In the genomic region with DNA sequence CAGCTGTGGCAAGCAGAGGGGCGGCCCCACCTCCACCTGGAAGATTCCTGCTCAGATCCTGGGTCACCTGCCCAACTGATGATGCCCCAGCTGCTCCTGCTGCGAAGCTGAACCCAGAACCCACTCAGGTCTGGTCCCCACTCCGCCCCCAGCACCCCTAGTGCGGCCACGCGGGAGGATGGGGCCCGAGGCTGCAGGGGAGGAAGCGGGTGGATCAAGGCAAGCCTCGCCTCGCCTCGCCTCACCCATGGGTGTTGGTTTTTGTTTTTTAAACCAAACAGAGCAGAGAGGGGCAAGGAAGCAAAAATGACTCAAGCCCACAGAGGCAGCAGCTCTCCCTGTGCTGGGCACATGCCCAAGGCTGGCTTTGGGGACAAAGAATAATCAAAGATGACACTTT, we compare ENCODE assay signal across 20 cellular contexts. TPM values are rescaled to one million over a fixed set of nuclear protein-coding genes. Genes with fewer than 3 reads are reported as not detected.
DNase-seq lines count a peak whose midpoint lies in the region; ATAC-seq, FAIRE-seq and TF ChIP-seq lines count a peak whose summit lies in the region.
"Had no signal": no experiment of that assay in that cellular context is flagged by ENCODE, and none has a peak within 500 bp of the region (broad histone marks: within the 10 kb centered on the region; RNA-seq: fewer than 3 reads in every experiment).

No MANE protein-coding gene starts in this region.

- no peaks in the 10 kb centered on the region for H3K27me3 ChIP-seq in PC-9 (ENCODE audit: insufficient read depth, low read depth)
- no peaks in the 10 kb centered on the region for H3K27me3 ChIP-seq in breast epithelium

- DNase-seq in GM03348 (ENCODE audit: low spot score), result peak; percentile 2
- DNase-seq in PC-9, result no peak
- DNase-seq in kidney, result no peak
- no peak for DNase-seq in sciatic nerve (ENCODE audit: low spot score)
- no peak for DNase-seq in GM19239 (ENCODE audit: insufficient read length, low spot score)
- no peak for DNase-seq in breast epithelium (ENCODE audit: low spot score in 2 of 2)
- DNase-seq: activated CD4-positive, CD25-positive, alpha-beta regulatory T cell treated with anti-CD3 and anti-CD28 coated beads, Interleukin-2, amount 50 U/mL, for 72 hours; hippocampal formation; naive B cell; NCI-H1436; T1000 had no signal

- H3K27ac ChIP-seq in PC-9 (peak overlapping the region; percentile 71), kidney (ENCODE audit: low read depth in 2 of 2, low read length in 2 of 2) (peak overlapping the region; percentile 71 to 89), breast epithelium (peak overlapping the region in 1 of 2 donors; percentile 75)
- H3K27ac ChIP-seq: dorsolateral prefrontal cortex had no signal

- H3K4me2 ChIP-seq in PC-9, result peak overlapping the region; percentile 73

- H3K36me3 ChIP-seq in PC-9 (ENCODE audit: low read depth), result no peaks in the 10 kb centered on the region
- H3K36me3 ChIP-seq in kidney (ENCODE audit: control insufficient read depth in 1 of 2, insufficient read depth in 2 of 2, low read length in 2 of 2), result peaks cover 0 to 2% of the 10 kb centered on the region in 2 donors
- H3K36me3 ChIP-seq in breast epithelium, result no peaks in the 10 kb centered on the region

- FAIRE-seq in kidney (lab: Jason Lieb, UNC) (no peak), GM19239 (lab: Jason Lieb, UNC) (no peak)
- FAIRE-seq: G401.6, GM12892 had no signal

- BruUV-seq in PC-9 (replicated peaks; lab: Mats Ljungman, UMichigan), result TSS peak; percentile 62

- no peaks in the 10 kb centered on the region for H4K20me1 ChIP-seq in PC-9 (ENCODE audit: insufficient read depth)

- POLR2A ChIA-PET in PC-9 (lab: Charles Lee; ENCODE audit: unreplicated experiment), result interaction anchor here (0.6 kb wide), 1 partner anchor 14 kb away, joined by 6 read pairs; no protein-coding TSS in a partner anchor

- no peak overlapping the region for H3K9ac ChIP-seq in kidney (ENCODE audit: low read length in 2 of 2)

- H3K4me1 ChIP-seq in PC-9 (replicated peaks; ENCODE audit: insufficient read depth), result peaks cover 48% of the 10 kb centered on the region
- H3K4me1 ChIP-seq in kidney (ENCODE audit: control insufficient read depth in 1 of 2, insufficient read depth in 1 of 2, low read depth in 1 of 2, low read length in 2 of 2), result peaks cover 14 to 25% of the 10 kb centered on the region in 2 donors
- no peaks in the 10 kb centered on the region for H3K4me1 ChIP-seq in breast epithelium

- peak overlapping the region; percentile 43; the same call in 1 of the 2 replicates for H3K4me3 ChIP-seq in PC-9
- H3K4me3 ChIP-seq in kidney (ENCODE audit: low read length in 2 of 2), result no peak overlapping the region
- peak overlapping the region in 1 of 3 donors; percentile 1 for H3K4me3 ChIP-seq in breast epithelium

- H2AFZ ChIP-seq in PC-9, result peak overlapping the region; percentile 50; the same call in 1 of the 2 replicates

- TF ChIP-seq CTCF in PC-9 (conservative IDR thresholded peaks at IDR 0.05) (no peak), kidney (IDR thresholded peaks at IDR 0.05; ENCODE audit: borderline replicate concordance, extremely low read depth, insufficient read depth) (no peak), breast epithelium (IDR thresholded peaks at IDR 0.05) (no peak)

- peaks cover 36% of the 10 kb centered on the region for H3F3A ChIP-seq in PC-9 (ENCODE audit: insufficient read depth, low read depth)

- no peaks in the 10 kb centered on the region for H3K79me2 ChIP-seq in PC-9 (ENCODE audit: low read depth)

- no peaks in the 10 kb centered on the region for H3K9me2 ChIP-seq in PC-9 (ENCODE audit: insufficient read depth)

- H3K9me3 ChIP-seq in PC-9 (ENCODE audit: insufficient read depth, low read depth), result no peaks in the 10 kb centered on the region
- H3K9me3 ChIP-seq in kidney (ENCODE audit: control insufficient read depth in 1 of 2, low read length in 2 of 2), result no peaks in the 10 kb centered on the region
- H3K9me3 ChIP-seq in breast epithelium, result no peaks in the 10 kb centered on the region

- TF ChIP-seq POLR2A in breast epithelium (IDR thresholded peaks at IDR 0.05), result no peak

- CTCF ChIA-PET in PC-9 (lab: Charles Lee), result interaction anchor here (0.6 to 1.1 kb wide), 2 partner anchors 49 to 63 kb away, joined by 3 to 5 read pairs; no protein-coding TSS in a partner anchor

- ATAC-seq in sciatic nerve (peak; percentile 27), HG03520 (IDR thresholded peaks at IDR 0.05; ENCODE audit: unreplicated experiment) (no peak), GM21367 (IDR thresholded peaks at IDR 0.05; ENCODE audit: unreplicated experiment) (no peak)

- intact Hi-C loops in PC-9 (cut with micrococcal nuclease; ENCODE audit: unreplicated experiment), result no loop called here
- intact Hi-C loops in kidney (cut with DNase I), result no loop called here
- intact Hi-C loops in sciatic nerve (cut with DNase I), result no loop called here
- intact Hi-C loops in breast epithelium (cut with DNase I; ENCODE audit: low total_unique reads), result no loop called here

RNA-seq across cellular contexts. Expression of gene ABO, which starts 23.2 kb away (rescaled TPM):
- 0.96 and 1.2 TPM in 2 replicates for total RNA-seq in PC-9 (2021)
- total RNA-seq in kidney, result 29.0 TPM
- polyA plus RNA-seq in kidney (ENCODE audit: insufficient read depth, low read depth, low replicate concordance), result 25.0 TPM
- total RNA-seq in sciatic nerve, result 10.9 TPM
- total RNA-seq in breast epithelium, result 1 to 10 TPM; 1.1 to 3.9 (median 2.8) TPM
- total RNA-seq: H4, LHCN-M2 had no signal

RNA-seq across cellular contexts. Expression of gene OBP2B, which starts 42.7 kb away (rescaled TPM):
- total RNA-seq in PC-9 (2021), result not detected in 2 replicates
- not detected for total RNA-seq in kidney
- polyA plus RNA-seq in kidney (ENCODE audit: insufficient read depth, low read depth, low replicate concordance), result not detected
- total RNA-seq in sciatic nerve, result not detected
- under 1 TPM in 2 of 3 donors, not detected in 1; 0.88 to 0.98 TPM for total RNA-seq in breast epithelium
- total RNA-seq: dorsolateral prefrontal cortex, H4, left cardiac atrium, LHCN-M2, posterior vena cava had no signal
